In genomic region chr10:28705472-28705871, GRCh38 we compare ENCODE assay signal across 30 cellular contexts. TPM values are rescaled to one million over a fixed set of nuclear protein-coding genes. Genes with fewer than 3 reads are reported as not detected.
"Had no signal": no experiment of that assay in that cellular context is flagged by ENCODE, and none has a peak within 500 bp of the region (broad histone marks: within the 10 kb centered on the region; RNA-seq: fewer than 3 reads in every experiment).

No MANE protein-coding gene starts in this region.

- H3K9ac ChIP-seq: parathyroid adenoma had no signal

- H3K9me3 Mint-ChIP-seq: naive B cell; naive thymus-derived CD8-positive, alpha-beta T cell; stimulated activated memory B cell treated with anti-CD40 and anti-IgM and Interleukin-4, amounts not matched to agents 10 μg/mL and 1 μg/mL and 100 μg/mL, for 72 hours; stimulated activated naive CD8-positive, alpha-beta T cell treated with anti-CD3 and anti-CD28 coated beads, Interleukin-15, amount 100 ng/mL, for 72 hours had no signal

- H3K4me1 ChIP-seq: parathyroid adenoma, psoas muscle, spleen, suprapubic skin, transverse colon, upper lobe of left lung had no signal

- H3K9me3 ChIP-seq: ovary, psoas muscle, spleen, suprapubic skin, testis, tibial artery, transverse colon, upper lobe of left lung had no signal

- ATAC-seq: naive thymus-derived CD8-positive, alpha-beta T cell; psoas muscle; right cardiac atrium; stimulated activated memory B cell treated with anti-CD40 and anti-IgM and Interleukin-4, amounts not matched to agents 10 μg/mL and 1 μg/mL and 100 μg/mL, for 72 hours; stimulated activated naive CD8-positive, alpha-beta T cell treated with anti-CD3 and anti-CD28 coated beads, Interleukin-15, amount 100 ng/mL, for 72 hours; stimulated activated naive CD8-positive, alpha-beta T cell treated with anti-CD3 and anti-CD28 coated beads, Interleukin-15, Interleukin-2, amounts not matched to agents 100 U/mL and 50 U/mL, for 24 hours had no signal

- H3K4me3 Mint-ChIP-seq: naive B cell; naive thymus-derived CD8-positive, alpha-beta T cell; nephron progenitor cell; neural crest cell; stimulated activated memory B cell treated with anti-CD40 and anti-IgM and Interleukin-4, amounts not matched to agents 10 μg/mL and 1 μg/mL and 100 μg/mL, for 72 hours; stimulated activated naive CD8-positive, alpha-beta T cell treated with anti-CD3 and anti-CD28 coated beads, Interleukin-15, amount 100 ng/mL, for 72 hours had no signal

- H3K27ac ChIP-seq: parathyroid adenoma, psoas muscle, skin epidermis, spleen, suprapubic skin, testis, tibial artery, transverse colon, upper lobe of left lung had no signal

- H3K4me3 ChIP-seq: ovary, psoas muscle, skin epidermis, smooth muscle cell, spleen, suprapubic skin, testis, tibial artery, transverse colon, upper lobe of left lung had no signal

- FAIRE-seq: urothelium cell line had no signal

- H3K36me3 ChIP-seq: ovary, spleen, suprapubic skin, tibial artery, transverse colon, upper lobe of left lung had no signal

- H2AFZ ChIP-seq: parathyroid adenoma had no signal

- H3K4me1 Mint-ChIP-seq: naive B cell; naive thymus-derived CD8-positive, alpha-beta T cell; stimulated activated memory B cell treated with anti-CD40 and anti-IgM and Interleukin-4, amounts not matched to agents 10 μg/mL and 1 μg/mL and 100 μg/mL, for 72 hours; stimulated activated naive CD8-positive, alpha-beta T cell treated with anti-CD3 and anti-CD28 coated beads, Interleukin-15, amount 100 ng/mL, for 72 hours had no signal

- H3K27me3 ChIP-seq: ovary, spleen, testis, tibial artery, transverse colon, upper lobe of left lung had no signal

- H3K79me2 ChIP-seq: parathyroid adenoma had no signal

- DNase-seq: naive B cell; naive thymus-derived CD8-positive, alpha-beta T cell; nephron progenitor cell; occipital lobe; ovary; posterior cingulate gyrus; psoas muscle; spleen; stimulated activated CD4-positive, alpha-beta T cell treated with anti-CD3 and anti-CD28 coated beads, Interleukin-12 subunit alpha, Interleukin-12 subunit beta, amount 100 ng/mL, for 4 hours; stimulated activated CD4-positive, alpha-beta T cell treated with anti-CD3 and anti-CD28 coated beads, Interleukin-1b, Interleukin-23, amount 100 ng/mL, for 48 hours; stimulated activated CD4-positive, alpha-beta T cell treated with anti-CD3 and anti-CD28 coated beads, Interleukin-4, amount 100 ng/mL, for 1 hour; stimulated activated CD4-positive, alpha-beta T cell treated with anti-CD3 and anti-CD28 coated beads, Interleukin-4, amount 100 ng/mL, for 4 hours; stimulated activated CD8-positive, alpha-beta memory T cell treated with anti-CD3 and anti-CD28 coated beads, Interleukin-4, amount 100 ng/mL, for 48 hours; stimulated activated naive CD4-positive, alpha-beta T cell; stimulated activated naive CD8-positive, alpha-beta T cell treated with anti-CD3 and anti-CD28 coated beads, Interleukin-15, amount 100 ng/mL, for 72 hours; stimulated activated naive CD8-positive, alpha-beta T cell treated with anti-CD3 and anti-CD28 coated beads, Interleukin-15, Interleukin-2, amounts not matched to agents 100 U/mL and 50 U/mL, for 24 hours; substantia nigra; testis; tibial artery; transverse colon had no signal

- H3K27ac Mint-ChIP-seq: naive B cell; naive thymus-derived CD8-positive, alpha-beta T cell; progenitor cell of endocrine pancreas; stimulated activated memory B cell treated with anti-CD40 and anti-IgM and Interleukin-4, amounts not matched to agents 10 μg/mL and 1 μg/mL and 100 μg/mL, for 72 hours; stimulated activated naive CD8-positive, alpha-beta T cell treated with anti-CD3 and anti-CD28 coated beads, Interleukin-15, amount 100 ng/mL, for 72 hours had no signal

- H3K36me3 Mint-ChIP-seq: naive B cell; naive thymus-derived CD8-positive, alpha-beta T cell; stimulated activated memory B cell treated with anti-CD40 and anti-IgM and Interleukin-4, amounts not matched to agents 10 μg/mL and 1 μg/mL and 100 μg/mL, for 72 hours had no signal

RNA-seq across cellular contexts. Expression of gene BAMBI, which starts 28.2 kb away (rescaled TPM):
- polyA plus RNA-seq: naive thymus-derived CD8-positive, alpha-beta T cell had no signal
